16 cellular contexts compared by ENCODE assay signal in the genomic region with DNA sequence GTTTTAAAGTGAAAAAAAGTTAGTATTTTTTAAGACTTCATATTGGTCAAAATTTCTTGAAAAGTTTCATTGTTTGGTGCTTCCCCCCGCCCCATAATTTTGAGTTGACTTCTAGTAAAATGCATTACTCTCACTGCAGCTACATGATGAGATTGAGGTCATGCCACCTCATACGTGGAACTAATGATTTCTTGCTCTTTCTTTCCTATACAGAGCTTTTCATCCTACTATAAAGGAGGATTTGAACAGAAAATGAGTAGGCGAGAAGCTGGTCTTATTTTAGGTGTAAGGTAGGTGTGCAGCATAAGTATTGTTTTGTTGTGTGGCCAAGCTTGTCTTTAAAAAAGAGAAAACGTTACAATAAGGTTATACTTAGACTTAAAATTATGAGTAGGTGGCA. TPM values are rescaled to one million over a fixed set of nuclear protein-coding genes. Genes with fewer than 3 reads are reported as not detected.
DNase-seq lines count a peak whose midpoint lies in the region; ATAC-seq, FAIRE-seq and TF ChIP-seq lines count a peak whose summit lies in the region.
"Had no signal": no experiment of that assay in that cellular context is flagged by ENCODE, and none has a peak within 500 bp of the region (broad histone marks: within the 10 kb centered on the region; RNA-seq: fewer than 3 reads in every experiment).

No MANE protein-coding gene starts in this region.

- H3K27me3 ChIP-seq in endodermal cell (ENCODE audit: control insufficient read depth, insufficient read depth, low read length, poor library complexity, severe bottlenecking) (no peaks in the 10 kb centered on the region), neural progenitor cell (no peaks in the 10 kb centered on the region), upper lobe of right lung (no peaks in the 10 kb centered on the region)
- H3K27me3 ChIP-seq: BLaER1 treated with 17β-estradiol and CSF1 and Interleukin-3, amounts not matched to agents 10 nM and 100 nM had no signal

- no peak overlapping the region for H3K27ac ChIP-seq in endodermal cell (ENCODE audit: low read depth, low read length)
- H3K27ac ChIP-seq in neural progenitor cell: peak overlapping the region; percentile 56
- no peak overlapping the region for H3K27ac ChIP-seq in upper lobe of right lung
- H3K27ac ChIP-seq: BLaER1 treated with 17β-estradiol and CSF1 and Interleukin-3, amounts not matched to agents 10 nM and 100 nM had no signal

- H4K20me1 ChIP-seq in neural progenitor cell (ENCODE audit: low read depth): no peaks in the 10 kb centered on the region
- H4K20me1 ChIP-seq: BLaER1 treated with 17β-estradiol and CSF1 and Interleukin-3, amounts not matched to agents 10 nM and 100 nM had no signal

- no peak overlapping the region for H2AFZ ChIP-seq in neural progenitor cell (replicated peaks)

- peak; percentile 60 to 62 for ATAC-seq in activated T-cell treated with anti-CD3 and anti-CD28 coated beads, Interleukin-2, amount 50 U/mL, for 72 hours (replicated peaks in 1 of 2)
- no peak for ATAC-seq in activated T-cell treated with anti-CD3 and anti-CD28 coated beads, Interleukin-2, amount 50 U/mL, for 4 hours
- ATAC-seq in upper lobe of right lung: no peak
- ATAC-seq: HepG2 had no signal

- peaks cover 22% of the 10 kb centered on the region for H3F3A ChIP-seq in neural progenitor cell (ENCODE audit: low read depth)

- H3K4me2 ChIP-seq in neural progenitor cell: peak overlapping the region; percentile 25

- H3K4me3 ChIP-seq in endodermal cell (ENCODE audit: low read length): peak overlapping the region; percentile 7
- no peak overlapping the region for H3K4me3 ChIP-seq in neural progenitor cell
- no peak overlapping the region for H3K4me3 ChIP-seq in upper lobe of right lung
- H3K4me3 ChIP-seq: BLaER1 treated with 17β-estradiol and CSF1 and Interleukin-3, amounts not matched to agents 10 nM and 100 nM; HAP-1 had no signal

- H3K4me1 ChIP-seq in endodermal cell (ENCODE audit: control insufficient read depth, insufficient read depth, low read length) (peaks cover 3% of the 10 kb centered on the region), neural progenitor cell (peaks cover 41% of the 10 kb centered on the region), upper lobe of right lung (peaks cover 4% of the 10 kb centered on the region)

- no peaks in the 10 kb centered on the region for H3K79me2 ChIP-seq in neural progenitor cell (ENCODE audit: low read depth)

- peaks cover 37% of the 10 kb centered on the region for H3K4me1 Mint-ChIP-seq in activated T-cell treated with anti-CD3 and anti-CD28 coated beads, Interleukin-2, amount 50 U/mL, for 72 hours (ENCODE audit: low read depth)
- peaks cover 34% of the 10 kb centered on the region for H3K4me1 Mint-ChIP-seq in activated T-cell treated with anti-CD3 and anti-CD28 coated beads, Interleukin-2, amount 50 U/mL, for 4 hours (ENCODE audit: low read depth)
- H3K4me1 Mint-ChIP-seq in endodermal cell (peaks cover 33% of the 10 kb centered on the region), neural progenitor cell (peaks cover 23% of the 10 kb centered on the region)

- TF ChIP-seq CTCF in endodermal cell (conservative IDR thresholded peaks at IDR 0.05): no peak
- TF ChIP-seq CTCF in neural progenitor cell (IDR thresholded peaks at IDR 0.05): no peak
- no peak for TF ChIP-seq CTCF in upper lobe of right lung (IDR thresholded peaks at IDR 0.05)

- FAIRE-seq in GM12891 (lab: Jason Lieb, UNC): peak; percentile 57
- FAIRE-seq: H1, HepG2, HTR-8/SVneo had no signal

- no peaks in the 10 kb centered on the region for H3K27me3 Mint-ChIP-seq in activated T-cell treated with anti-CD3 and anti-CD28 coated beads, Interleukin-2, amount 50 U/mL, for 72 hours (ENCODE audit: low read depth)
- H3K27me3 Mint-ChIP-seq in activated T-cell treated with anti-CD3 and anti-CD28 coated beads, Interleukin-2, amount 50 U/mL, for 4 hours (ENCODE audit: low read depth): no peaks in the 10 kb centered on the region
- H3K27me3 Mint-ChIP-seq in endodermal cell (ENCODE audit: insufficient read depth) (no peaks in the 10 kb centered on the region), neural progenitor cell (ENCODE audit: insufficient read depth, low read depth) (peaks cover 2% of the 10 kb centered on the region)
- H3K27me3 Mint-ChIP-seq: CD4-positive, CD25-positive, alpha-beta regulatory T cell had no signal

- WGBS in endodermal cell (ENCODE audit: insufficient coverage in 1 of 2, insufficient read length in 1 of 2), 2 experiments: 90 to 93% methylated on average over 2 to 3 of the region's 4 CpGs

- DNase-seq in activated T-cell treated with anti-CD3 and anti-CD28 coated beads, Interleukin-2, amount 50 U/mL, for 72 hours: no peak
- DNase-seq in activated T-cell treated with anti-CD3 and anti-CD28 coated beads, Interleukin-2, amount 50 U/mL, for 4 hours: no peak
- DNase-seq in GM12891 (ENCODE audit: insufficient read length, low spot score) (no peak), endodermal cell (no peak), neural progenitor cell (ENCODE audit: low spot score) (no peak), LoVo (ENCODE audit: low spot score) (no peak), upper lobe of right lung (no peak)
- DNase-seq: ACHN; Calu3; CD4-positive, CD25-positive, alpha-beta regulatory T cell; DMS 273 treated with DMSO at 0.1 percent for 48 hours had no signal

- H3K36me3 Mint-ChIP-seq in activated T-cell treated with anti-CD3 and anti-CD28 coated beads, Interleukin-2, amount 50 U/mL, for 72 hours (ENCODE audit: insufficient read depth in 2 of 2): peaks cover 5 to 19% of the 10 kb centered on the region in 2 donors
- peaks cover 24% of the 10 kb centered on the region for H3K36me3 Mint-ChIP-seq in activated T-cell treated with anti-CD3 and anti-CD28 coated beads, Interleukin-2, amount 50 U/mL, for 4 hours (ENCODE audit: insufficient read depth)
- H3K36me3 Mint-ChIP-seq in endodermal cell (ENCODE audit: low read depth) (peaks cover 40% of the 10 kb centered on the region), neural progenitor cell (peaks cover 1% of the 10 kb centered on the region)

- H3K9ac ChIP-seq in endodermal cell (ENCODE audit: extremely low read depth, low read length, poor library complexity, severe bottlenecking) (no peak overlapping the region), neural progenitor cell (no peak overlapping the region)
- H3K9ac ChIP-seq: BLaER1 treated with 17β-estradiol and CSF1 and Interleukin-3, amounts not matched to agents 10 nM and 100 nM had no signal

- no peak overlapping the region for H3K4me3 Mint-ChIP-seq in activated T-cell treated with anti-CD3 and anti-CD28 coated beads, Interleukin-2, amount 50 U/mL, for 72 hours
- no peak overlapping the region for H3K4me3 Mint-ChIP-seq in activated T-cell treated with anti-CD3 and anti-CD28 coated beads, Interleukin-2, amount 50 U/mL, for 4 hours
- H3K4me3 Mint-ChIP-seq in endodermal cell: no peak overlapping the region
- H3K4me3 Mint-ChIP-seq in neural progenitor cell: no peak overlapping the region
- H3K4me3 Mint-ChIP-seq: CD4-positive, CD25-positive, alpha-beta regulatory T cell had no signal

- H3K27ac Mint-ChIP-seq in activated T-cell treated with anti-CD3 and anti-CD28 coated beads, Interleukin-2, amount 50 U/mL, for 72 hours: peak overlapping the region; percentile 26
- H3K27ac Mint-ChIP-seq in endodermal cell (no peak overlapping the region), neural progenitor cell (no peak overlapping the region)

- H3K9me3 Mint-ChIP-seq in activated T-cell treated with anti-CD3 and anti-CD28 coated beads, Interleukin-2, amount 50 U/mL, for 72 hours: peaks cover 0 to 3% of the 10 kb centered on the region in 2 donors
- no peaks in the 10 kb centered on the region for H3K9me3 Mint-ChIP-seq in activated T-cell treated with anti-CD3 and anti-CD28 coated beads, Interleukin-2, amount 50 U/mL, for 4 hours
- H3K9me3 Mint-ChIP-seq in endodermal cell (peaks cover 6% of the 10 kb centered on the region), neural progenitor cell (no peaks in the 10 kb centered on the region)

- H3K36me3 ChIP-seq in endodermal cell (ENCODE audit: control insufficient read depth, insufficient read depth, low read length) (peaks cover 92% of the 10 kb centered on the region), neural progenitor cell (peaks cover 11% of the 10 kb centered on the region), upper lobe of right lung (peaks cover 5% of the 10 kb centered on the region)
- H3K36me3 ChIP-seq: BLaER1 treated with 17β-estradiol and CSF1 and Interleukin-3, amounts not matched to agents 10 nM and 100 nM had no signal

- intact Hi-C loops in upper lobe of right lung (cut with DNase I): no loop called here

- no peak for TF ChIP-seq POLR2A in GM12891 (IDR thresholded peaks at IDR 0.05; ENCODE audit: low read depth, low read length)

- H3K9me3 ChIP-seq in endodermal cell (ENCODE audit: control insufficient read depth, low read length) (peaks cover 29% of the 10 kb centered on the region), neural progenitor cell (ENCODE audit: low read depth) (no peaks in the 10 kb centered on the region), upper lobe of right lung (no peaks in the 10 kb centered on the region)
- H3K9me3 ChIP-seq: HAP-1 had no signal

TF ChIP-seq in GM12891, 5 proteins besides CTCF, POLR2A, EP300 and RAD21:
- TF ChIP-seq SPI1 (IDR thresholded peaks at IDR 0.05; ENCODE audit: low read depth, low read length): no peak
- no peak for TF ChIP-seq TAF1 (IDR thresholded peaks at IDR 0.05; ENCODE audit: low read depth, low read length)
- no peak for TF ChIP-seq PAX5 (IDR thresholded peaks at IDR 0.05; ENCODE audit: insufficient read depth, low read length, severe bottlenecking)
- no peak for TF ChIP-seq POLR2AphosphoS5 (IDR thresholded peaks at IDR 0.05; ENCODE audit: low read depth, low read length)
- no peak for TF ChIP-seq POU2F2 (IDR thresholded peaks at IDR 0.05; ENCODE audit: low read depth, low read length)

RNA-seq across cellular contexts. Expression of a gene that starts 55.0 kb away (rescaled TPM):
- 10 to 100 TPM; 20.2 to 23.5 TPM for total RNA-seq in activated T-cell treated with anti-CD3 and anti-CD28 coated beads, Interleukin-2, amount 50 U/mL, for 72 hours
- total RNA-seq in activated T-cell treated with anti-CD3 and anti-CD28 coated beads, Interleukin-2, amount 50 U/mL, for 4 hours: 10 to 100 TPM in 2 of 3 donors, 1 to 10 TPM in 1; 5.7 to 16.0 (median 14.2) TPM
- 24.9 TPM for polyA plus RNA-seq in GM12891 (2012; ENCODE audit: low read depth, missing spikeins)
- total RNA-seq in endodermal cell (10 to 100 TPM; 29.7 to 46.9 TPM), neural progenitor cell (ENCODE audit: low replicate concordance) (2.7 and 3.2 TPM in 2 replicates), upper lobe of right lung (15.1 TPM)
- 32.0 TPM for polyA plus RNA-seq in endodermal cell (2013, experiment 1 of 2)
- polyA plus RNA-seq in endodermal cell (2013, experiment 2 of 2): 29.6 TPM

Comparison
In these comparisons a context has a peak if more than half of its experiments do, and no peak if none do; other contexts are left out.
1. ATAC-seq: peak in activated T-cell treated with anti-CD3 and anti-CD28 coated beads, Interleukin-2, amount 50 U/mL, for 72 hours (2 of 2); none in activated T-cell treated with anti-CD3 and anti-CD28 coated beads, Interleukin-2, amount 50 U/mL, for 4 hours (0 of 2) and upper lobe of right lung (single experiment).